ENCODE assay signal across 22 cellular contexts in the genomic region with DNA sequence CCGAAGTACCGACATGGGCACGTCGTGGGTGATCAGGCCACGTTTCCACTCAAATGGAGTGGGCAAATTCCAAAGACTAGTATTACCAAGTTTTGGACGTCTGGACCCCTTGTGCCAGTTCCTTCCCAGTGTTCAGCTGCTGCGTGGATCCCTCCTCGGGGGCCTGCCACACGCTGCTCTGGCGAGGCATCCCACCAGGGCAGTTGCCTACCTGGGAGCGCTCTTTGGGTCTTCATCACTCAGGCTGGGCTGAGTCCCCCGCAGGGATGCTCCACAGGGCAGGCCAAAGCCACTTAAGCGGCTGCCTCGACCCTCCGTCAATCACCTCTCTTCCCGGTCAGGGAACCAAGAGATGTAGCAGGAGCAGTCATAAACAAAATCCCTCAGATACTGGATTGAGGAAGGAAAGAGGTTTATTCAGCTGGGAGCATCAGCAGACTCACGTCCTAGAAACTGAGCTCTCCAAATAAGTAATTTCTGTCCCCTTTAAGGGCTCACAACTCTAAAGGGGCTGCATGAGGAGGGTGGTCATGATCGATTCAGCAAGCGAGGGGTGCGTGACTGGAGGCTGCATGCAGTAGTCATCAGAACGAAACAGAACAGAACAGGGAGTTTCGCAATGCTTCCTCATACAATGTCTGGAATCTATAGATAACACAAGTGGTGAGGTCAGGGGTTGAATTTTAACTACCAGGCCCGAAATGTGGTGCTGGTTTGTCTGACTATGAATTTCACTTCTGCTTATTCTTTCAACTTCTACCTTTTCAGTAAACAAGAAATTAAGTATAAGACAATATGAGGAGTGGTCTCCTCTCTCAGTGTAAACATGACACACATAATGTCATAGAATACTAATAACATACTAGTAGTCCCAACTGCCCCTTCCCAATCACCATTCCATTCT.
DNase-seq lines count a peak whose midpoint lies in the region; ATAC-seq, FAIRE-seq and TF ChIP-seq lines count a peak whose summit lies in the region.
"Had no signal": no experiment of that assay in that cellular context is flagged by ENCODE, and none has a peak within 500 bp of the region (broad histone marks: within the 10 kb centered on the region; RNA-seq: fewer than 3 reads in every experiment).

No MANE protein-coding gene starts in this region.

- H4K20me1 ChIP-seq in K562 (replicated peaks; ENCODE audit: control insufficient read depth, insufficient read depth, low read length): no peaks in the 10 kb centered on the region

- H3K27me3 Mint-ChIP-seq in activated naive CD8-positive, alpha-beta T cell treated with anti-CD3 and anti-CD28 coated beads, Interleukin-2, amount 50 U/mL, for 24 hours: no peaks in the 10 kb centered on the region
- H3K27me3 Mint-ChIP-seq: activated naive CD8-positive, alpha-beta T cell treated with anti-CD3 and anti-CD28 coated beads, Interleukin-2, amount 10 ng/mL, durations not matched to agents 7 days and 5 days; central memory CD8-positive, alpha-beta T cell; type B pancreatic cell had no signal

- H3K27me3 ChIP-seq in K562 (ENCODE audit: control insufficient read depth in 2 of 2, insufficient read depth in 2 of 2, low read length in 2 of 2): no peaks in the 10 kb centered on the region
- no peaks in the 10 kb centered on the region for H3K27me3 ChIP-seq in H7 (ENCODE audit: control insufficient read depth, insufficient read depth, low read length)
- H3K27me3 ChIP-seq: MG63, pancreas had no signal

- no TSS peak for BruUV-seq in K562 (replicated peaks; lab: Mats Ljungman, UMichigan)

- TF ChIP-seq POLR2A in K562 (conservative IDR thresholded peaks at IDR 0.05): no peak

- H3K36me3 ChIP-seq in K562 (ENCODE audit: control insufficient read depth, insufficient read depth, low read length): no peaks in the 10 kb centered on the region
- H3K36me3 ChIP-seq in H7 (replicated peaks; ENCODE audit: control insufficient read depth, insufficient read depth, low read length): no peaks in the 10 kb centered on the region
- H3K36me3 ChIP-seq: MG63, pancreas had no signal

- H3K9ac ChIP-seq in K562 (ENCODE audit: insufficient read depth in 1 of 2, low read depth in 2 of 2, low read length in 2 of 2): peak overlapping the region in 1 of 2 experiments; percentile 41; a peak in 2 of 4 replicates
- H3K9ac ChIP-seq: GM23248 had no signal

- POLR2A ChIA-PET in K562 (lab: Yijun Ruan, JAX): no interaction called here

- H2AFZ ChIP-seq in K562 (ENCODE audit: low read depth, low read length): peak overlapping the region; percentile 86
- H2AFZ ChIP-seq: GM23248 had no signal

- TF ChIP-seq RAD21 in K562 (CRISPR knock-in tag; conservative IDR thresholded peaks at IDR 0.05 in 1 of 2, IDR thresholded peaks at IDR 0.05 in 1 of 2): no peak

- peaks cover 4 to 5% of the 10 kb centered on the region in 2 experiments; a peak in 2 of 5 replicates for H3K4me1 ChIP-seq in K562 (replicated peaks in 1 of 2; ENCODE audit: control insufficient read depth in 2 of 2, insufficient read depth in 2 of 2, low read length in 2 of 2)
- H3K4me1 ChIP-seq: pancreas had no signal

- H3K9me3 Mint-ChIP-seq in activated naive CD8-positive, alpha-beta T cell treated with anti-CD3 and anti-CD28 coated beads, Interleukin-2, amount 50 U/mL, for 24 hours: peaks cover 11% of the 10 kb centered on the region

- peak; percentile 75 for FAIRE-seq in K562 (lab: Jason Lieb, UNC)
- FAIRE-seq: HTR-8/SVneo, pancreas, small intestine had no signal

- peak; percentile 75; the same call in 1 of the 2 replicates for TF ChIP-seq EP300 in K562 (IDR thresholded peaks at IDR 0.05; ENCODE audit: low read length)

- peak overlapping the region; percentile 74 for H3K27ac ChIP-seq in K562 (ENCODE audit: extremely low read depth, low read depth, low read length)
- H3K27ac ChIP-seq: GM23248, pancreas, RWPE1 had no signal

- no peak overlapping the region for H3K4me3 ChIP-seq in K562
- no peak overlapping the region for H3K4me3 ChIP-seq in H7 (ENCODE audit: insufficient read depth, low read depth, low read length)
- H3K4me3 ChIP-seq: GM23248, MG63, pancreas had no signal

- H3K27ac Mint-ChIP-seq in activated naive CD8-positive, alpha-beta T cell treated with anti-CD3 and anti-CD28 coated beads, Interleukin-2, amount 50 U/mL, for 24 hours: no peak overlapping the region
- H3K27ac Mint-ChIP-seq: activated naive CD8-positive, alpha-beta T cell treated with anti-CD3 and anti-CD28 coated beads, Interleukin-2, amount 10 ng/mL, durations not matched to agents 7 days and 5 days; T-helper 1 cell treated with Interleukin-12 subunit alpha and Interleukin-12 subunit beta and Interleukin-4 antibody, amounts not matched to agents 30 μg/mL and 1 μg/mL, for 36 hours; type B pancreatic cell had no signal

- 31% methylated on average over 23 of the region's 23 CpGs for WGBS in K562 (ENCODE audit: insufficient coverage, low coverage, missing lambda C conversion rate)

- no peaks in the 10 kb centered on the region for H3K36me3 Mint-ChIP-seq in activated naive CD8-positive, alpha-beta T cell treated with anti-CD3 and anti-CD28 coated beads, Interleukin-2, amount 50 U/mL, for 24 hours (ENCODE audit: low read depth)
- H3K36me3 Mint-ChIP-seq: activated naive CD8-positive, alpha-beta T cell treated with anti-CD3 and anti-CD28 coated beads, Interleukin-2, amount 10 ng/mL, durations not matched to agents 7 days and 5 days; type B pancreatic cell had no signal

- no peak for TF ChIP-seq CTCF in K562 (IDR thresholded peaks at IDR 0.05 in 2 of 3, conservative IDR thresholded peaks at IDR 0.05 in 1 of 3; ENCODE audit: insufficient read depth in 2 of 3, low read depth in 1 of 3, low read length in 3 of 3)

- H3K9me3 ChIP-seq in K562 (replicated peaks; ENCODE audit: control insufficient read depth, insufficient read depth, low read depth, low read length): peaks cover 4% of the 10 kb centered on the region
- H3K9me3 ChIP-seq: MG63, pancreas had no signal

- H3K4me2 ChIP-seq in K562 (ENCODE audit: insufficient read depth, low read length): peak overlapping the region; percentile 64

- H3K79me2 ChIP-seq in K562 (ENCODE audit: control insufficient read depth, insufficient read depth, low read length): no peaks in the 10 kb centered on the region

- DNase-seq in CD1c-positive myeloid dendritic cell (ENCODE audit: extremely low spot score) (peak; percentile 42), NOMO-1 (lab: John Stamatoyannopoulos, UW; ENCODE audit: unreplicated experiment in 2 of 2) (peak; percentile 35 to 87), K562 (ENCODE audit: extremely low read depth in 1 of 4, low spot score in 3 of 4) (peak; percentile 5 to 72 (median 20)), NCI-H1092 treated with DMSO at 0.1 percent for 48 hours (lab: John Stamatoyannopoulos, UW) (no peak), H7 (no peak)
- no peak for DNase-seq in activated naive CD8-positive, alpha-beta T cell treated with anti-CD3 and anti-CD28 coated beads, Interleukin-2, amount 50 U/mL, for 24 hours
- DNase-seq: ACHN; activated CD4-positive, alpha-beta T cell treated with anti-CD3 and anti-CD28 coated beads for 4 hours; activated naive CD8-positive, alpha-beta T cell treated with anti-CD3 and anti-CD28 coated beads, Interleukin-2, amount 10 ng/mL, durations not matched to agents 7 days and 5 days; GM23248; MG63; NCI-H526 treated with DMSO at 0.1 percent for 48 hours; small intestine had no signal

- ATAC-seq in GM21825 (IDR thresholded peaks at IDR 0.05; ENCODE audit: unreplicated experiment) (peak; percentile 70), K562 (peak; percentile 82), HG03025 (IDR thresholded peaks at IDR 0.05; ENCODE audit: low FRiP score, unreplicated experiment) (no peak)
- ATAC-seq in activated naive CD8-positive, alpha-beta T cell treated with anti-CD3 and anti-CD28 coated beads, Interleukin-2, amount 50 U/mL, for 24 hours: no peak
- ATAC-seq: left lobe of liver, pancreas had no signal

- no peak overlapping the region for H3K4me3 Mint-ChIP-seq in activated naive CD8-positive, alpha-beta T cell treated with anti-CD3 and anti-CD28 coated beads, Interleukin-2, amount 50 U/mL, for 24 hours
- H3K4me3 Mint-ChIP-seq: activated naive CD8-positive, alpha-beta T cell treated with anti-CD3 and anti-CD28 coated beads, Interleukin-2, amount 10 ng/mL, durations not matched to agents 7 days and 5 days; central memory CD8-positive, alpha-beta T cell; T-helper 1 cell treated with Interleukin-12 subunit alpha and Interleukin-12 subunit beta and Interleukin-4 antibody, amounts not matched to agents 30 μg/mL and 1 μg/mL, for 36 hours; type B pancreatic cell had no signal

- CTCF ChIA-PET in K562 (lab: Yijun Ruan, JAX; ENCODE audit: low intra/inter-chr PET ratio): no interaction called here

- intact Hi-C loops in K562 (cut with micrococcal nuclease): no loop called here

- H3K9me1 ChIP-seq in K562 (ENCODE audit: control insufficient read depth, insufficient read depth, low read length): no peaks in the 10 kb centered on the region

- in situ Hi-C loops in K562 (cut with MboI): no loop called here

- no peaks in the 10 kb centered on the region for H3K4me1 Mint-ChIP-seq in activated naive CD8-positive, alpha-beta T cell treated with anti-CD3 and anti-CD28 coated beads, Interleukin-2, amount 50 U/mL, for 24 hours
- H3K4me1 Mint-ChIP-seq: activated naive CD8-positive, alpha-beta T cell treated with anti-CD3 and anti-CD28 coated beads, Interleukin-2, amount 10 ng/mL, durations not matched to agents 7 days and 5 days; central memory CD8-positive, alpha-beta T cell had no signal

TF ChIP-seq in K562, 482 proteins besides CTCF, POLR2A, EP300 and RAD21 (continues in another document):
- peak; percentile 97 for TF ChIP-seq TRIM24 (IDR thresholded peaks at IDR 0.05)

Comparison
In these comparisons a context has a peak if more than half of its experiments do, and no peak if none do; other contexts are left out.
1. DNase-seq: peak in CD1c-positive myeloid dendritic cell (single experiment), NOMO-1 (2 of 2) and K562 (4 of 4); none in activated naive CD8-positive, alpha-beta T cell treated with anti-CD3 and anti-CD28 coated beads, Interleukin-2, amount 50 U/mL, for 24 hours (single experiment), NCI-H1092 treated with DMSO at 0.1 percent for 48 hours (single experiment) and H7 (single experiment).
2. ATAC-seq: peak in GM21825 (single experiment) and K562 (single experiment); none in activated naive CD8-positive, alpha-beta T cell treated with anti-CD3 and anti-CD28 coated beads, Interleukin-2, amount 50 U/mL, for 24 hours (single experiment) and HG03025 (single experiment).